Comparison of ENCODE assay signal across 7 cellular contexts in genomic region chr11:124481365-124482323, GRCh38. TPM values are rescaled to one million over a fixed set of nuclear protein-coding genes. Genes with fewer than 3 reads are reported as not detected.
A peak's percentile ranks its signal among the peaks of the same experiment; 100 is the strongest.
DNase-seq lines count a peak whose midpoint lies in the region; ATAC-seq and TF ChIP-seq lines count a peak whose summit lies in the region.

No MANE protein-coding gene starts in this region.

- CTCF ChIA-PET in RWPE1 (lab: Yijun Ruan, JAX) = interaction anchor here (0.5 to 0.6 kb wide), 3 partner anchors 45 to 257 kb away, joined by 4 to 6 read pairs (median 4); no protein-coding TSS in a partner anchor

- peaks cover 8 to 13% (median 10%) of the 10 kb centered on the region in 4 donors for H3K4me1 Mint-ChIP-seq in naive thymus-derived CD8-positive, alpha-beta T cell

- H3K27ac Mint-ChIP-seq in naive thymus-derived CD8-positive, alpha-beta T cell = peak overlapping the region in 3 of 10 donors; percentile 32 to 53 (median 52)

- WGBS in body of pancreas, 2 donors = 26 to 33% methylated on average over 20 of the region's 20 CpGs

- no peaks in the 10 kb centered on the region for H3K9me3 ChIP-seq in endocrine pancreas (ENCODE audit: control insufficient read depth, low read length)
- no peaks in the 10 kb centered on the region for H3K9me3 ChIP-seq in body of pancreas

- peaks cover 15 to 57% (median 33%) of the 10 kb centered on the region in 5 donors for H3K27me3 Mint-ChIP-seq in naive thymus-derived CD8-positive, alpha-beta T cell

- H3K4me3 ChIP-seq in endocrine pancreas (ENCODE audit: control insufficient read depth, insufficient read depth, low read length) (peak overlapping the region; percentile 52), body of pancreas (no peak overlapping the region)

- H3K27ac ChIP-seq in RWPE1 = no peak overlapping the region
- no peak overlapping the region for H3K27ac ChIP-seq in body of pancreas

- POLR2A ChIA-PET in RWPE1 (lab: Yijun Ruan, JAX; ENCODE audit: low non-redundant PET) = no interaction called here
- POLR2A ChIA-PET in naive thymus-derived CD8-positive, alpha-beta T cell (lab: Charles Lee) = no interaction called here

- peak overlapping the region; percentile 54 to 78 (median 68) for H3K4me3 Mint-ChIP-seq in naive thymus-derived CD8-positive, alpha-beta T cell

- DNase-seq in GM04503 (ENCODE audit: low read depth) (peak; percentile 0), RWPE1 (ENCODE audit: low spot score) (peak; percentile 3), body of pancreas (no peak)
- DNase-seq in naive thymus-derived CD8-positive, alpha-beta T cell = no peak
- DNase-seq in central memory CD4-positive, alpha-beta T cell = no peak

- peaks cover 0 to 2% (median under 1%) of the 10 kb centered on the region in 3 donors for H3K36me3 Mint-ChIP-seq in naive thymus-derived CD8-positive, alpha-beta T cell

- no peaks in the 10 kb centered on the region for H3K36me3 ChIP-seq in endocrine pancreas (ENCODE audit: control insufficient read depth, insufficient read depth, low read length)
- H3K36me3 ChIP-seq in body of pancreas (replicated peaks in 1 of 2; ENCODE audit: insufficient read depth in 1 of 2, low read depth in 2 of 2) = no peaks in the 10 kb centered on the region

- TF ChIP-seq CTCF in RWPE1 (conservative IDR thresholded peaks at IDR 0.05; ENCODE audit: low read depth) (no peak), body of pancreas (IDR thresholded peaks at IDR 0.05) (no peak)

- ATAC-seq in HG03175 (IDR thresholded peaks at IDR 0.05; ENCODE audit: unreplicated experiment) (peak; percentile 63), body of pancreas (no peak)
- no peak for ATAC-seq in naive thymus-derived CD8-positive, alpha-beta T cell

- H3K27me3 ChIP-seq in endocrine pancreas (ENCODE audit: control insufficient read depth, insufficient read depth, low read length) (peaks cover 5% of the 10 kb centered on the region), body of pancreas (no peaks in the 10 kb centered on the region)

- H3K4me1 ChIP-seq in endocrine pancreas (ENCODE audit: control insufficient read depth, insufficient read depth, low read length) (no peaks in the 10 kb centered on the region), body of pancreas (no peaks in the 10 kb centered on the region)

- peaks cover 0 to 6% (median 0%) of the 10 kb centered on the region in 9 donors for H3K9me3 Mint-ChIP-seq in naive thymus-derived CD8-positive, alpha-beta T cell

- intact Hi-C loops in body of pancreas (cut with DNase I) = no loop called here

- no peak for TF ChIP-seq POLR2A in body of pancreas (IDR thresholded peaks at IDR 0.05)

- no peak overlapping the region for H3K9ac ChIP-seq in endocrine pancreas (ENCODE audit: control insufficient read depth, insufficient read depth, low read length)

RNA-seq across cellular contexts. Expression of gene OR8B8, which starts 36.1 kb away (rescaled TPM):
- not detected for total RNA-seq in naive thymus-derived CD8-positive, alpha-beta T cell
- not detected for polyA plus RNA-seq in naive thymus-derived CD8-positive, alpha-beta T cell
- not detected for total RNA-seq in body of pancreas

RNA-seq across cellular contexts. Expression of gene OR8B4, which starts 57.0 kb away (rescaled TPM):
- not detected for total RNA-seq in naive thymus-derived CD8-positive, alpha-beta T cell
- not detected for polyA plus RNA-seq in naive thymus-derived CD8-positive, alpha-beta T cell
- total RNA-seq in body of pancreas = not detected

Comparison
In these comparisons a context has a peak if more than half of its experiments do, and no peak if none do; other contexts are left out.
1. DNase-seq: peak in GM04503 (single experiment) and RWPE1 (single experiment); none in naive thymus-derived CD8-positive, alpha-beta T cell (0 of 10), central memory CD4-positive, alpha-beta T cell (single experiment) and body of pancreas (0 of 4).